27 cellular contexts compared by ENCODE assay signal in genomic region chr7:157865351-157866165, GRCh38.
"Had no signal": no experiment of that assay in that cellular context is flagged by ENCODE, and none has a peak within 500 bp of the region (broad histone marks: within the 10 kb centered on the region; RNA-seq: fewer than 3 reads in every experiment).

No MANE protein-coding gene starts in this region.

- H3K9me3 ChIP-seq: lower lobe of right lung, ovary, thoracic aorta, uterus had no signal

- H3K4me1 Mint-ChIP-seq: activated CD4-positive, alpha-beta T cell treated with anti-CD3 and anti-CD28 coated beads, Interleukin-2, amount 10 ng/mL, durations not matched to agents 24 days and 14 days; stimulated activated effector memory CD8-positive, alpha-beta T cell treated with anti-CD3 and anti-CD28 coated beads, Interleukin-12 subunit alpha, Interleukin-12 subunit beta, amount 100 ng/mL, for 72 hours had no signal

- ATAC-seq: foreskin keratinocyte; left lung; naive thymus-derived CD8-positive, alpha-beta T cell; sciatic nerve; stimulated activated effector memory CD8-positive, alpha-beta T cell treated with anti-CD3 and anti-CD28 coated beads, Interleukin-12 subunit alpha, Interleukin-12 subunit beta, amount 100 ng/mL, for 72 hours had no signal

- H3K4me1 ChIP-seq: esophagus muscularis mucosa, foreskin keratinocyte, left lung, lower lobe of right lung, uterus had no signal

- DNase-seq: activated CD4-positive, alpha-beta memory T cell treated with anti-CD3 and anti-CD28 coated beads for 36 hours; activated CD4-positive, alpha-beta T cell treated with anti-CD3 and anti-CD28 coated beads, Interleukin-2, amount 10 ng/mL, durations not matched to agents 24 days and 14 days; activated CD4-positive, CD25-positive, alpha-beta regulatory T cell treated with anti-CD3 and anti-CD28 coated beads, Interleukin-2, amount 50 U/mL, for 72 hours; activated CD8-positive, alpha-beta memory T cell treated with anti-CD3 and anti-CD28 coated beads, Interleukin-2, amount 50 U/mL, for 48 hours; activated gamma-delta T cell treated with Interleukin-2 at 50 U/mL for 16 hours; activated naive CD4-positive, alpha-beta T cell treated with anti-CD3 and anti-CD28 coated beads, Interleukin-2, amount 50 U/mL, for 16 hours; activated T-cell treated with anti-CD3 and anti-CD28 coated beads, Interleukin-2, amount 50 U/mL, for 24 hours; amniotic stem cell; brain microvascular endothelial cell; foreskin keratinocyte; left lung; lower lobe of right lung; mesenchymal stem cell; naive thymus-derived CD8-positive, alpha-beta T cell; ovary; retina; stimulated activated CD4-positive, alpha-beta T cell treated with anti-CD3 and anti-CD28 coated beads, Interleukin-4, amount 100 ng/mL, for 24 hours; T-helper 2 cell; trophoblast cell; uterus had no signal

- H3K9me3 Mint-ChIP-seq: activated CD4-positive, alpha-beta memory T cell treated with anti-CD3 and anti-CD28 coated beads for 36 hours; activated CD4-positive, alpha-beta T cell treated with anti-CD3 and anti-CD28 coated beads, Interleukin-2, amount 10 ng/mL, durations not matched to agents 24 days and 14 days; activated T-cell treated with anti-CD3 and anti-CD28 coated beads, Interleukin-2, amount 50 U/mL, for 24 hours; stimulated activated effector memory CD8-positive, alpha-beta T cell treated with anti-CD3 and anti-CD28 coated beads, Interleukin-12 subunit alpha, Interleukin-12 subunit beta, amount 100 ng/mL, for 72 hours; stimulated activated naive CD8-positive, alpha-beta T cell treated with anti-CD3 and anti-CD28 coated beads, Interleukin-15, Interleukin-2, amounts not matched to agents 100 ng/mL and 50 ng/mL, for 24 hours had no signal

- H3K4me3 ChIP-seq: esophagus muscularis mucosa, left lung, lower lobe of right lung, ovary, skin epidermis, thoracic aorta, uterus had no signal

- H3K36me3 ChIP-seq: brain microvascular endothelial cell, esophagus muscularis mucosa, lower lobe of right lung, ovary, thoracic aorta, uterus had no signal

- H3K27me3 Mint-ChIP-seq: activated CD4-positive, alpha-beta memory T cell treated with anti-CD3 and anti-CD28 coated beads for 36 hours; activated CD4-positive, alpha-beta T cell treated with anti-CD3 and anti-CD28 coated beads, Interleukin-2, amount 10 ng/mL, durations not matched to agents 24 days and 14 days; activated T-cell treated with anti-CD3 and anti-CD28 coated beads, Interleukin-2, amount 50 U/mL, for 24 hours; naive thymus-derived CD8-positive, alpha-beta T cell; stimulated activated naive CD8-positive, alpha-beta T cell treated with anti-CD3 and anti-CD28 coated beads, Interleukin-15, Interleukin-2, amounts not matched to agents 100 ng/mL and 50 ng/mL, for 24 hours had no signal

- H3K27ac ChIP-seq: brain microvascular endothelial cell, esophagus muscularis mucosa, foreskin keratinocyte, left lung, lower lobe of right lung, ovary, skin epidermis, thoracic aorta, uterus had no signal

- H3K4me3 Mint-ChIP-seq: activated CD4-positive, alpha-beta memory T cell treated with anti-CD3 and anti-CD28 coated beads for 36 hours; activated CD4-positive, alpha-beta T cell treated with anti-CD3 and anti-CD28 coated beads, Interleukin-2, amount 10 ng/mL, durations not matched to agents 24 days and 14 days; activated T-cell treated with anti-CD3 and anti-CD28 coated beads, Interleukin-2, amount 50 U/mL, for 24 hours; naive thymus-derived CD8-positive, alpha-beta T cell; stimulated activated effector memory CD8-positive, alpha-beta T cell treated with anti-CD3 and anti-CD28 coated beads, Interleukin-12 subunit alpha, Interleukin-12 subunit beta, amount 100 ng/mL, for 72 hours; stimulated activated naive CD8-positive, alpha-beta T cell treated with anti-CD3 and anti-CD28 coated beads, Interleukin-15, Interleukin-2, amounts not matched to agents 100 ng/mL and 50 ng/mL, for 24 hours had no signal

- H3K27ac Mint-ChIP-seq: activated CD4-positive, alpha-beta memory T cell treated with anti-CD3 and anti-CD28 coated beads for 36 hours; activated CD4-positive, alpha-beta T cell treated with anti-CD3 and anti-CD28 coated beads, Interleukin-2, amount 10 ng/mL, durations not matched to agents 24 days and 14 days; activated T-cell treated with anti-CD3 and anti-CD28 coated beads, Interleukin-2, amount 50 U/mL, for 24 hours; naive thymus-derived CD8-positive, alpha-beta T cell; progenitor cell of endocrine pancreas; stimulated activated effector memory CD8-positive, alpha-beta T cell treated with anti-CD3 and anti-CD28 coated beads, Interleukin-12 subunit alpha, Interleukin-12 subunit beta, amount 100 ng/mL, for 72 hours; stimulated activated naive CD8-positive, alpha-beta T cell treated with anti-CD3 and anti-CD28 coated beads, Interleukin-15, Interleukin-2, amounts not matched to agents 100 ng/mL and 50 ng/mL, for 24 hours had no signal

- H3K36me3 Mint-ChIP-seq: activated CD4-positive, alpha-beta memory T cell treated with anti-CD3 and anti-CD28 coated beads for 36 hours; stimulated activated effector memory CD8-positive, alpha-beta T cell treated with anti-CD3 and anti-CD28 coated beads, Interleukin-12 subunit alpha, Interleukin-12 subunit beta, amount 100 ng/mL, for 72 hours had no signal

- H3K27me3 ChIP-seq: brain microvascular endothelial cell, esophagus muscularis mucosa, foreskin keratinocyte, ovary, uterus had no signal
